Comparison of ENCODE assay signal across 8 cellular contexts in genomic region chr19:48997972-48998371, GRCh38. TPM values are rescaled to one million over a fixed set of nuclear protein-coding genes. Genes with fewer than 3 reads are reported as not detected.
DNase-seq lines count a peak whose midpoint lies in the region; ATAC-seq and TF ChIP-seq lines count a peak whose summit lies in the region.

No MANE protein-coding gene starts in this region.

- no TSS peak for BruUV-seq in A673 (replicated peaks; lab: Mats Ljungman, UMichigan)

- H3K27ac ChIP-seq in A673 (ENCODE audit: low read depth, low read length, poor library complexity, severe bottlenecking), result no peak overlapping the region

- intact Hi-C loops in A673 (cut with micrococcal nuclease; ENCODE audit: unreplicated experiment), result no loop called here

- DNase-seq in A673 (ENCODE audit: low spot score), result peak; percentile 67
- DNase-seq in GM10248 (ENCODE audit: extremely low spot score), result peak; percentile 54
- peak; percentile 35 for DNase-seq in NCI-H82 treated with DMSO at 0.1 percent for 48 hours (lab: John Stamatoyannopoulos, UW; ENCODE audit: unreplicated experiment)
- DNase-seq in activated naive CD4-positive, alpha-beta T cell treated with Interleukin-2 at 50 U/mL for 16 hours, result peak; percentile 51
- DNase-seq in kidney glomerular epithelial cell (lab: John Stamatoyannopoulos, UW), result peak; percentile 33
- no peak for DNase-seq in DMS153 (lab: John Stamatoyannopoulos, UW)
- DNase-seq in GM19238 (ENCODE audit: insufficient read length, low spot score), result no peak

- H3K36me3 ChIP-seq in A673 (ENCODE audit: insufficient read depth, low read length, poor library complexity, severe bottlenecking), result peaks cover 15% of the 10 kb centered on the region

- H3K4me3 ChIP-seq in A673 (ENCODE audit: low read depth, low read length, poor library complexity, severe bottlenecking), result no peak overlapping the region

- POLR2A ChIA-PET in A673 (lab: Charles Lee; ENCODE audit: low non-redundant PET), result interaction anchor here (0.7 kb wide), 1 partner anchor 76 kb away, joined by 3 read pairs; no protein-coding TSS in a partner anchor
- POLR2A ChIA-PET in GM10248 (lab: Yijun Ruan, JAX), result no interaction called here

- TF ChIP-seq CTCF in A673 (conservative IDR thresholded peaks at IDR 0.05; ENCODE audit: low read depth, low read length) (peak; percentile 70), GM10248 (IDR thresholded peaks at IDR 0.05; ENCODE audit: control extremely low read depth, extremely low read depth, low read depth, missing control alignments) (peak; percentile 41)

- ATAC-seq in GM21390 (IDR thresholded peaks at IDR 0.05; ENCODE audit: unreplicated experiment), result no peak

- peaks cover 13% of the 10 kb centered on the region for H3K4me1 ChIP-seq in A673 (ENCODE audit: insufficient read depth, low read length, poor library complexity, severe bottlenecking)

- H3K9me3 ChIP-seq in A673 (ENCODE audit: low read depth, low read length, poor library complexity, severe bottlenecking), result no peaks in the 10 kb centered on the region

- no peaks in the 10 kb centered on the region for H3K27me3 ChIP-seq in A673 (replicated peaks; ENCODE audit: insufficient read depth, low read depth, low read length, poor library complexity)

- CTCF ChIA-PET in A673 (lab: Charles Lee) (interaction anchor here (0.7 to 1.6 kb wide), 4 partner anchors 15 to 538 kb away, joined by 3 to 7 read pairs (median 4); no protein-coding TSS in a partner anchor), GM10248 (lab: Yijun Ruan, JAX) (interaction anchor here (0.8 to 4.7 kb wide), 12 partner anchors 9 to 411 kb away, joined by 3 to 45 read pairs (median 4); a partner anchor contains a TSS)

RNA-seq across cellular contexts. Expression of gene RUVBL2, which starts 4.3 kb away (rescaled TPM):
- 227 and 241 TPM in 2 replicates for total RNA-seq in A673 (2021)

RNA-seq across cellular contexts. Expression of gene GYS1, which starts 4.9 kb away (rescaled TPM):
- 54.6 and 57.0 TPM in 2 replicates for total RNA-seq in A673 (2021)

RNA-seq across cellular contexts. Expression of gene LHB, which starts 18.9 kb away (rescaled TPM):
- not detected in 2 replicates for total RNA-seq in A673 (2021)

RNA-seq across cellular contexts. Expression of gene CGB3, which starts 26.2 kb away (rescaled TPM):
- not detected in 2 replicates for total RNA-seq in A673 (2021)

RNA-seq across cellular contexts. Expression of gene FTL, which starts 32.9 kb away (rescaled TPM):
- total RNA-seq in A673 (2021), result 1,330 and 1,983 TPM in 2 replicates

Comparison
In these comparisons a context has a peak if more than half of its experiments do, and no peak if none do; other contexts are left out.
1. DNase-seq: peak in A673 (single experiment), GM10248 (single experiment), NCI-H82 treated with DMSO at 0.1 percent for 48 hours (single experiment), activated naive CD4-positive, alpha-beta T cell treated with Interleukin-2 at 50 U/mL for 16 hours (single experiment) and kidney glomerular epithelial cell (single experiment); none in DMS153 (single experiment) and GM19238 (single experiment).